ENCODE assay signal across 13 cellular contexts in the genomic region with DNA sequence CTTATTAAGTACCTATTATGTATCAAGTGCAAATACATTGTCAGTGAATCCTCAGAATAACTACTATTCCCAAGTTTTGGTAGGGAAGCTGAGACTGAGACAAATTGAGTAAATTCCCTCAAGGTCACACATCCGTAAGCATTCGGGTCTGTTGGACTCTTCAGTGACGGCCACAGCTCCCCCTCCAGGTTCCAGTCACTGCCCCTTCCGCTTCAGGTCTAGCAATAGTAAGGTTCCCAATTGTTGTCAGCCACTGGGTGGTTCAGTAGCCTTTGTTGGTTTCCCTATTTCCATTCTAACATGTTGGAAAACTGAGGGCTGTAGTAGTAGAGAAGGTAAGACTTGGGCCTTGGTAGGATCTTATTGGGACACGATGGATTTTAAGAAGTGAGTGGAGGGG.
"Had no signal": no experiment of that assay in that cellular context is flagged by ENCODE, and none has a peak within 500 bp of the region (broad histone marks: within the 10 kb centered on the region; RNA-seq: fewer than 3 reads in every experiment).

No MANE protein-coding gene starts in this region.

- H3K27ac Mint-ChIP-seq: T-helper 2 cell treated with Interferon-gamma antibody and Interleukin-4, amounts not matched to agents 5 μg/mL and 100 μg/mL, for 36 hours had no signal

- H3K27ac ChIP-seq: cardiac muscle cell, right lobe of liver, SJCRH30 had no signal

- ATAC-seq: esophagus mucosa; stimulated activated naive CD8-positive, alpha-beta T cell treated with anti-CD3 and anti-CD28 coated beads, Interleukin-15, amount 100 ng/mL, for 72 hours had no signal

- H3K9me3 Mint-ChIP-seq: stimulated activated naive CD8-positive, alpha-beta T cell treated with anti-CD3 and anti-CD28 coated beads, Interleukin-15, amount 100 ng/mL, for 72 hours; T-helper 2 cell treated with Interferon-gamma antibody and Interleukin-4, amounts not matched to agents 5 μg/mL and 100 μg/mL, for 36 hours had no signal

- H3K36me3 ChIP-seq: adrenal gland, cardiac muscle cell, SJCRH30 had no signal

- H3K9me3 ChIP-seq: adrenal gland, right lobe of liver, SJCRH30, testis had no signal

- DNase-seq: activated CD4-positive, alpha-beta T cell treated with anti-CD3 and anti-CD28 coated beads for 1 hour; activated CD8-positive, alpha-beta memory T cell treated with anti-CD3 and anti-CD28 coated beads, Interleukin-2, amount 50 U/mL, for 48 hours; activated naive CD4-positive, alpha-beta T cell; adrenal gland; kidney; mesenchymal stem cell; right lobe of liver; SJCRH30; stimulated activated naive CD8-positive, alpha-beta T cell treated with anti-CD3 and anti-CD28 coated beads, Interleukin-15, amount 100 ng/mL, for 72 hours had no signal

- H3K27me3 ChIP-seq: adrenal gland, cardiac muscle cell, right lobe of liver, SJCRH30, testis had no signal

- H3K4me3 Mint-ChIP-seq: stimulated activated naive CD8-positive, alpha-beta T cell treated with anti-CD3 and anti-CD28 coated beads, Interleukin-15, amount 100 ng/mL, for 72 hours; T-helper 2 cell treated with Interferon-gamma antibody and Interleukin-4, amounts not matched to agents 5 μg/mL and 100 μg/mL, for 36 hours had no signal

- H3K4me3 ChIP-seq: adrenal gland, cardiac muscle cell, right lobe of liver, SJCRH30, testis had no signal

- H3K27me3 Mint-ChIP-seq: stimulated activated naive CD8-positive, alpha-beta T cell treated with anti-CD3 and anti-CD28 coated beads, Interleukin-15, amount 100 ng/mL, for 72 hours had no signal

- H3K4me1 ChIP-seq: right lobe of liver, SJCRH30 had no signal
